In the genomic region with DNA sequence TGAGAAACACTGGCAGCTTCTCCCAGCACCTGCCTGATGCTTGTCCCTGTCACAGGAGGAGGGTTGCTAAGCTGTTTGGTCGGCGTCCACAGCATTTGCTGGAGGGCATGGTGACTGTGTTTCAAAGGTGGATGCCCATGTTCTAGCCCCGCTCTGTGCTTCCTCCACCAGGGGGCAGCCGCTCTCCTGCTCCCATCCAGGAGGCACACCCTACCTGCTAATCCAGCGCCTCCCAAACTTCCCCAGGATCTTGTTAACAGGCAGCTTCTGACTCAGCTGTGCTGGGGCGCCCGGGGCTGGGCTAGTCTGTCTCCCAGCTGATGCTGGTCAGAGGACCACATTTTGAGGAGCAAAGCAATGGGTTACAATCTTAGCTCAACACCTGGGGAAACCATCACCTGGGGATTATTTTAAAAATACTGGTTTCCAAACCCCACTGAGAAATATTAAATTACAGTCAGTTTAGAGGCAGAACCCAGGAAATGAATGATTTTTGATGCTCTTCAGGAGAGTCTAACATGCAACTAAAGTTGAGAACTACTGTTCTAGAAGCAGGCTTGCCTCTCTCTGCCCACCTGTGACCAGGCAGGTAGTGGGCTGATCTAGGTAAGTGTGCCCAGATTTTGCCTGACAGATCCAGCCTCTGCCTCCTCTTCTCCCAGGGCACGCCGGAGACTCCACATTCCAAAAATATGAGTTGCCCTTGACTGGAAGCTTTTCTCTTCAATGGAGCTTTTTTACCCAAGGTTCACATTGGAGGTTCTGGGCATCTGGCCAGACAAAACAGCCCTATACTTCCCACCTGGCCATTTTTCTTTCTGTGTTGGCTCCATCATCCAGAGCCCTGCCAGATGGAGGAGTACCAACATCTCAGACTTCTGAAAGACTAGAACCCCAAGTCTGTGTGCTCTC, we compare ENCODE assay signal across 2 cellular contexts.
TF ChIP-seq lines count a peak whose summit lies in the region.

No MANE protein-coding gene starts in this region.

TF ChIP-seq in SK-N-SH, 30 proteins besides CTCF, POLR2A, EP300 and RAD21 (continued from another document):
- TF ChIP-seq TEAD4 (IDR thresholded peaks at IDR 0.05; ENCODE audit: borderline replicate concordance, insufficient read depth) (no peak), RFX5 (IDR thresholded peaks at IDR 0.05; ENCODE audit: low read length) (no peak), TCF12 (IDR thresholded peaks at IDR 0.05) (no peak), MXI1 (IDR thresholded peaks at IDR 0.05; ENCODE audit: low read depth, low read length) (no peak)

TF ChIP-seq in SK-N-SH treated with all-trans-retinoic acid at 6 μM for 48 hours, 23 proteins besides CTCF, POLR2A, EP300 and RAD21 (continued from another document):
- TF ChIP-seq, protein P1, sequence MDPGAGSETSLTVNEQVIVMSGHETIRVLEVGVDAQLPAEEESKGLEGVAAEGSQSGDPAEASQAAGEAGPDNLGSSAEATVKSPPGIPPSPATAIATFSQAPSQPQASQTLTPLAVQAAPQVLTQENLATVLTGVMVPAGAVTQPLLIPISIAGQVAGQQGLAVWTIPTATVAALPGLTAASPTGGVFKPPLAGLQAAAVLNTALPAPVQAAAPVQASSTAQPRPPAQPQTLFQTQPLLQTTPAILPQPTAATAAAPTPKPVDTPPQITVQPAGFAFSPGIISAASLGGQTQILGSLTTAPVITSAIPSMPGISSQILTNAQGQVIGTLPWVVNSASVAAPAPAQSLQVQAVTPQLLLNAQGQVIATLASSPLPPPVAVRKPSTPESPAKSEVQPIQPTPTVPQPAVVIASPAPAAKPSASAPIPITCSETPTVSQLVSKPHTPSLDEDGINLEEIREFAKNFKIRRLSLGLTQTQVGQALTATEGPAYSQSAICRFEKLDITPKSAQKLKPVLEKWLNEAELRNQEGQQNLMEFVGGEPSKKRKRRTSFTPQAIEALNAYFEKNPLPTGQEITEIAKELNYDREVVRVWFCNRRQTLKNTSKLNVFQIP (CRISPR knock-in tag; IDR thresholded peaks at IDR 0.05; ENCODE audit: borderline replicate concordance, low read depth), result no peak
- TF ChIP-seq, protein P2, sequence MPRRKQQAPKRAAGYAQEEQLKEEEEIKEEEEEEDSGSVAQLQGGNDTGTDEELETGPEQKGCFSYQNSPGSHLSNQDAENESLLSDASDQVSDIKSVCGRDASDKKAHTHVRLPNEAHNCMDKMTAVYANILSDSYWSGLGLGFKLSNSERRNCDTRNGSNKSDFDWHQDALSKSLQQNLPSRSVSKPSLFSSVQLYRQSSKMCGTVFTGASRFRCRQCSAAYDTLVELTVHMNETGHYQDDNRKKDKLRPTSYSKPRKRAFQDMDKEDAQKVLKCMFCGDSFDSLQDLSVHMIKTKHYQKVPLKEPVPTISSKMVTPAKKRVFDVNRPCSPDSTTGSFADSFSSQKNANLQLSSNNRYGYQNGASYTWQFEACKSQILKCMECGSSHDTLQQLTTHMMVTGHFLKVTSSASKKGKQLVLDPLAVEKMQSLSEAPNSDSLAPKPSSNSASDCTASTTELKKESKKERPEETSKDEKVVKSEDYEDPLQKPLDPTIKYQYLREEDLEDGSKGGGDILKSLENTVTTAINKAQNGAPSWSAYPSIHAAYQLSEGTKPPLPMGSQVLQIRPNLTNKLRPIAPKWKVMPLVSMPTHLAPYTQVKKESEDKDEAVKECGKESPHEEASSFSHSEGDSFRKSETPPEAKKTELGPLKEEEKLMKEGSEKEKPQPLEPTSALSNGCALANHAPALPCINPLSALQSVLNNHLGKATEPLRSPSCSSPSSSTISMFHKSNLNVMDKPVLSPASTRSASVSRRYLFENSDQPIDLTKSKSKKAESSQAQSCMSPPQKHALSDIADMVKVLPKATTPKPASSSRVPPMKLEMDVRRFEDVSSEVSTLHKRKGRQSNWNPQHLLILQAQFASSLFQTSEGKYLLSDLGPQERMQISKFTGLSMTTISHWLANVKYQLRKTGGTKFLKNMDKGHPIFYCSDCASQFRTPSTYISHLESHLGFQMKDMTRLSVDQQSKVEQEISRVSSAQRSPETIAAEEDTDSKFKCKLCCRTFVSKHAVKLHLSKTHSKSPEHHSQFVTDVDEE (CRISPR knock-in tag; IDR thresholded peaks at IDR 0.05), result no peak
- no peak for TF ChIP-seq TOX (CRISPR knock-in tag; IDR thresholded peaks at IDR 0.05; ENCODE audit: borderline replicate concordance)
- TF ChIP-seq ZC3H10 (CRISPR knock-in tag; IDR thresholded peaks at IDR 0.05), result no peak
